Comparison of ENCODE assay signal across 12 cellular contexts in the genomic region with DNA sequence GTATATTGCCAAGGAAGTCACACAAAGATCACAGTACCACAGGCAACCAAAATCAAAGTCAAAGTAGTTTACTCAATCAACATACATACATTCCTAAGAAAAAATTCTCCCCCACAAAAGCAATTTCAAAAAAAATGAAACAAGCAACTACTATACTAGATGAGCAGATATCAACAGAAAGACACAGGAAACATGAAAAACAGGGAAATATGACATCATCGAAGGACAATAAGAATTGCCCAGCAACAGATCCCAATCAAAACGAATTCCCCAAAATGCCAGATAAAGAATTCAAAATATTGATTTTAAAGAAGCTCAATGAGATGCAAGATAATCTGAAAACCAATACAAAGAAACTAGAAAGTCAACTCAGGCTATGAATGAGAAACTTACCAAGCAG.
"Had no signal": no experiment of that assay in that cellular context is flagged by ENCODE, and none has a peak within 500 bp of the region (broad histone marks: within the 10 kb centered on the region; RNA-seq: fewer than 3 reads in every experiment).

No MANE protein-coding gene starts in this region.

- DNase-seq: activated B cell treated with CpG ODN at 0.5 μM for 24 hours; activated CD4-positive, alpha-beta T cell treated with anti-CD3 and anti-CD28 coated beads, Interleukin-2, amount 50 U/mL, for 1 hour; activated naive CD4-positive, alpha-beta T cell treated with Interleukin-2 at 50 U/mL for 16 hours; amygdala; dermis blood vessel endothelial cell; effector memory CD8-positive, alpha-beta T cell; immature natural killer cell; kidney glomerular epithelial cell; left ventricle myocardium superior; T-helper 9 cell had no signal

- H3K4me3 Mint-ChIP-seq: activated B cell treated with CpG ODN at 0.5 μM for 24 hours; effector memory CD8-positive, alpha-beta T cell; immature natural killer cell; neural progenitor cell; stimulated activated naive CD8-positive, alpha-beta T cell treated with anti-CD3 and anti-CD28 coated beads, Interleukin-15, Interleukin-2, amounts not matched to agents 100 ng/mL and 50 ng/mL, for 24 hours had no signal

- H3K27me3 Mint-ChIP-seq: effector memory CD8-positive, alpha-beta T cell; stimulated activated naive CD8-positive, alpha-beta T cell treated with anti-CD3 and anti-CD28 coated beads, Interleukin-15, Interleukin-2, amounts not matched to agents 100 ng/mL and 50 ng/mL, for 24 hours had no signal

- ATAC-seq: effector memory CD8-positive, alpha-beta T cell; left ventricle myocardium superior had no signal

- H3K27ac Mint-ChIP-seq: activated B cell treated with CpG ODN at 0.5 μM for 24 hours; effector memory CD8-positive, alpha-beta T cell; immature natural killer cell; neural progenitor cell; stimulated activated naive CD8-positive, alpha-beta T cell treated with anti-CD3 and anti-CD28 coated beads, Interleukin-15, Interleukin-2, amounts not matched to agents 100 ng/mL and 50 ng/mL, for 24 hours had no signal
